Comparison of ENCODE assay signal across 1 cellular context in genomic region chr1:210377934-210378333, GRCh38.
TF ChIP-seq lines count a peak whose summit lies in the region.

No MANE protein-coding gene starts in this region.

TF ChIP-seq in IMR-90, 13 proteins besides CTCF, POLR2A, EP300 and RAD21:
- TF ChIP-seq CEBPB (IDR thresholded peaks at IDR 0.05; ENCODE audit: low read depth, low read length) (0 out of 2 replicates have a peak, but pooled peaks have one; percentile 22), MAFK (IDR thresholded peaks at IDR 0.05; ENCODE audit: low read depth, low read length) (no peak)
